Comparison of ENCODE assay signal across 8 cellular contexts in genomic region chr1:45521413-45522323, GRCh38. TPM values are rescaled to one million over a fixed set of nuclear protein-coding genes. Genes with fewer than 3 reads are reported as not detected.
DNase-seq lines count a peak whose midpoint lies in the region; ATAC-seq, FAIRE-seq and TF ChIP-seq lines count a peak whose summit lies in the region.

TSS of gene PRDX1 (minus strand) at chr1:45521884. CDS start at chr1:45519043, 2,841 bp downstream.

- peaks cover 15% of the 10 kb centered on the region for H4K20me1 ChIP-seq in keratinocyte (ENCODE audit: control insufficient read depth, extremely low read depth, insufficient read depth, low read length)

- H3K79me2 ChIP-seq in keratinocyte (ENCODE audit: control insufficient read depth, insufficient read depth, low read length) = peaks cover 45% of the 10 kb centered on the region

- peak; percentile 13 for FAIRE-seq in keratinocyte (lab: Jason Lieb, UNC)

- peak; percentile 100 for TF ChIP-seq POLR2A in GM18951 (IDR thresholded peaks at IDR 0.05; ENCODE audit: extremely low read depth, insufficient read depth, insufficient read length)

- TF ChIP-seq CTCF in keratinocyte (optimal IDR thresholded peaks at IDR 0.05 in 1 of 3, IDR thresholded peaks at IDR 0.05 in 1 of 3, conservative IDR thresholded peaks at IDR 0.05 in 1 of 3; ENCODE audit: extremely low read depth in 1 of 3, insufficient read depth in 2 of 3, low read length in 3 of 3) = peak in 2 of 3 experiments; percentile 16 to 28

- peak; percentile 98 for DNase-seq in AG08395 (ENCODE audit: low spot score)
- peak; percentile 96 for DNase-seq in NCI-H345 (lab: John Stamatoyannopoulos, UW)
- peak; percentile 97 for DNase-seq in cerebellar cortex (ENCODE audit: low spot score)
- peak; percentile 93 for DNase-seq in keratinocyte (ENCODE audit: low read depth, low spot score)
- DNase-seq in stimulated activated CD4-positive, alpha-beta T cell treated with anti-CD3 and anti-CD28 coated beads, Interleukin-15, amount 100 ng/mL, for 1 hour (ENCODE audit: low read depth in 1 of 2, low spot score in 1 of 2) = peak; percentile 94 to 98

- dilution Hi-C loops in keratinocyte (cut with MboI; ENCODE audit: extremely low pct_ligation_motif_present, low sequenced_read_pairs) = no loop called here

- H3K27me3 ChIP-seq in keratinocyte (ENCODE audit: control insufficient read depth, extremely low read depth, insufficient read depth, low read length) = no peaks in the 10 kb centered on the region

- in situ Hi-C loops in GM18951 (cut with MboI; ENCODE audit: low sequenced_read_pairs, unreplicated experiment) = no loop called here

- peak within 1 kb of the TSS; percentile 87 for H3K4me2 ChIP-seq in keratinocyte (ENCODE audit: control insufficient read depth, extremely low read depth, insufficient read depth, low read depth, low read length)

- H3K27ac ChIP-seq in keratinocyte (ENCODE audit: control insufficient read depth, insufficient read depth, low read length) = peak within 1 kb of the TSS; percentile 95

- peak within 1 kb of the TSS; percentile 92 to 100 (median 98) for H3K4me3 ChIP-seq in keratinocyte (ENCODE audit: control insufficient read depth in 2 of 3, extremely low read depth in 1 of 3, insufficient read depth in 2 of 3, low read depth in 1 of 3, low read length in 3 of 3)

- H3K9me1 ChIP-seq in keratinocyte (ENCODE audit: control insufficient read depth, extremely low read depth, insufficient read depth, low read length) = no peaks in the 10 kb centered on the region

- peak; percentile 82 for ATAC-seq in HG03196 (IDR thresholded peaks at IDR 0.05; ENCODE audit: unreplicated experiment)
- ATAC-seq in activated CD4-positive, CD25-positive, alpha-beta regulatory T cell treated with anti-CD3 and anti-CD28 coated beads, Interleukin-2, amount 50 U/mL, for 24 hours = peak; percentile 82 to 84

- peak within 1 kb of the TSS; percentile 90 for H3K9ac ChIP-seq in keratinocyte (ENCODE audit: control insufficient read depth, extremely low read depth, insufficient read depth, low read length)

- H2AFZ ChIP-seq in keratinocyte (ENCODE audit: control insufficient read depth, low read length) = peak within 1 kb of the TSS; percentile 81

- no peaks in the 10 kb centered on the region for H3K9me3 ChIP-seq in keratinocyte (ENCODE audit: control insufficient read depth, low read depth, low read length)

- H3K4me1 ChIP-seq in keratinocyte (ENCODE audit: control insufficient read depth, extremely low read depth, insufficient read depth, low read length) = peaks cover 25% of the 10 kb centered on the region

- peaks cover 6 to 14% of the 10 kb centered on the region in 2 experiments for H3K36me3 ChIP-seq in keratinocyte (ENCODE audit: control insufficient read depth in 2 of 2, extremely low read depth in 1 of 2, insufficient read depth in 2 of 2, low read length in 2 of 2)

RNA-seq across cellular contexts. Expression of gene PRDX1, which starts in this region (rescaled TPM):
- polyA plus RNA-seq in keratinocyte = 938 to 1,251 TPM (median 971 TPM) in 3 replicates
- polyA plus RNA-seq in keratinocyte (2011; ENCODE audit: low read depth) = 153 TPM
- 809 and 1,377 TPM in 2 replicates for polyA plus RNA-seq in keratinocyte (2011; cell fraction: cytosol; rRNA removed)
- polyA plus RNA-seq in keratinocyte (2011; cell fraction: nucleus; rRNA removed) = 627 and 714 TPM in 2 replicates
- 700 and 1,019 TPM in 2 replicates for polyA plus RNA-seq in keratinocyte (2012; ENCODE audit: low replicate concordance)
- polyA minus RNA-seq in keratinocyte = 118 to 575 TPM (median 465 TPM) in 3 replicates
- polyA minus RNA-seq in keratinocyte (2011; cell fraction: cytosol; rRNA and poly(A)+ RNA removed) = 327 TPM
- polyA minus RNA-seq in keratinocyte (2011; cell fraction: nucleus; rRNA and poly(A)+ RNA removed) = 168 and 248 TPM in 2 replicates

Comparison
In these comparisons a context has a peak if more than half of its experiments do, and no peak if none do; other contexts are left out.
1. Peak in every context shown above with its lines: DNase-seq, ATAC-seq, H3K4me3 ChIP-seq and H3K27ac ChIP-seq.